8 cellular contexts compared by ENCODE assay signal in genomic region chr6:34887753-34888440, GRCh38. TPM values are rescaled to one million over a fixed set of nuclear protein-coding genes. Genes with fewer than 3 reads are reported as not detected.
DNase-seq lines count a peak whose midpoint lies in the region; ATAC-seq and TF ChIP-seq lines count a peak whose summit lies in the region.

TSS of gene TAF11 (minus strand) at chr6:34888042. CDS start at chr6:34887957, 85 bp downstream.

- peak within 1 kb of the TSS; percentile 20 for H3K14ac ChIP-seq in trophoblast cell (ENCODE audit: low read length)

- no peaks in the 10 kb centered on the region for H3K27me3 ChIP-seq in adrenal gland
- no peaks in the 10 kb centered on the region for H3K27me3 ChIP-seq in trophoblast cell (ENCODE audit: insufficient read depth, low read length)
- H3K27me3 ChIP-seq in tibial nerve, result no peaks in the 10 kb centered on the region

- TF ChIP-seq POLR2A in adrenal gland (IDR thresholded peaks at IDR 0.05) (peak; percentile 73 to 92), tibial nerve (IDR thresholded peaks at IDR 0.05) (peak in 1 of 2 donors; percentile 48)

- 0 to 1% (median 0%) methylated on average over 39 to 40 of the region's 40 CpGs for WGBS in adrenal gland, 4 donors
- no CpG with 5 or more reads among the region's 40 CpGs for WGBS in trophoblast cell (ENCODE audit: extremely low coverage, insufficient coverage, insufficient read length)
- WGBS in tibial nerve, 2 donors, result 1% methylated on average over 40 of the region's 40 CpGs

- H3K4ac ChIP-seq in trophoblast cell (ENCODE audit: low read depth, low read length), result peak within 1 kb of the TSS; percentile 27

- peak within 1 kb of the TSS; percentile 42 for H2BK5ac ChIP-seq in trophoblast cell (ENCODE audit: low read depth, low read length, poor library complexity)

- H4K91ac ChIP-seq in trophoblast cell (ENCODE audit: low read depth, low read length), result peak within 1 kb of the TSS; percentile 31

- H3K9me3 ChIP-seq in adrenal gland (replicated peaks in 1 of 3) (no peaks in the 10 kb centered on the region), trophoblast cell (ENCODE audit: insufficient read depth, low read depth, low read length) (no peaks in the 10 kb centered on the region), tibial nerve (no peaks in the 10 kb centered on the region)

- peak within 1 kb of the TSS; percentile 93 for H3K9ac ChIP-seq in trophoblast cell (ENCODE audit: low read length)

- H3K4me1 ChIP-seq in adrenal gland (replicated peaks in 1 of 2), result peaks cover 18 to 32% of the 10 kb centered on the region in 2 donors
- H3K4me1 ChIP-seq in trophoblast cell (ENCODE audit: control insufficient read depth in 1 of 2, insufficient read depth in 2 of 2, low read length in 2 of 2), result peaks cover 0 to 1% of the 10 kb centered on the region in 2 experiments
- H3K4me1 ChIP-seq in tibial nerve, result peaks cover 0 to 57% (median 18%) of the 10 kb centered on the region in 4 donors

- no peak within 1 kb of the TSS for H2BK12ac ChIP-seq in trophoblast cell (ENCODE audit: low read length)

- peak; percentile 88 to 98 for TF ChIP-seq EP300 in tibial nerve (IDR thresholded peaks at IDR 0.05)

- ATAC-seq in HG02870 (IDR thresholded peaks at IDR 0.05; ENCODE audit: unreplicated experiment), result peak; percentile 76

- DNase-seq in NCI-H1694 (lab: John Stamatoyannopoulos, UW), result peak; percentile 90
- peak; percentile 93 to 98 (median 96) for DNase-seq in adrenal gland
- peak; percentile 95 for DNase-seq in cardiac septum (ENCODE audit: low spot score)
- peak; percentile 95 to 98 for DNase-seq in trophoblast cell
- DNase-seq in tibial nerve (ENCODE audit: low spot score in 2 of 2), result peak; percentile 93 to 97

- H3K4me2 ChIP-seq in trophoblast cell (ENCODE audit: low read length), result peak within 1 kb of the TSS; percentile 88

- H2AK5ac ChIP-seq in trophoblast cell (ENCODE audit: low read length), result no peak within 1 kb of the TSS

- peaks cover 9% of the 10 kb centered on the region for H3K79me2 ChIP-seq in trophoblast cell (ENCODE audit: control insufficient read depth, insufficient read depth, low read length, poor library complexity)

- H4K12ac ChIP-seq in trophoblast cell (ENCODE audit: low read depth, low read length), result peak within 1 kb of the TSS; percentile 46

- TF ChIP-seq CTCF in GM12875 (IDR thresholded peaks at IDR 0.05; ENCODE audit: borderline replicate concordance, insufficient read depth, low read depth, low read length), result no peak
- TF ChIP-seq CTCF in adrenal gland (IDR thresholded peaks at IDR 0.05), result no peak
- TF ChIP-seq CTCF in tibial nerve (IDR thresholded peaks at IDR 0.05), result peak in 1 of 5 experiments; percentile 42

- peak within 1 kb of the TSS; percentile 65 for H3K4me3 ChIP-seq in GM12875 (ENCODE audit: low read depth, low read length)
- peak within 1 kb of the TSS; percentile 90 to 96 (median 93) for H3K4me3 ChIP-seq in adrenal gland
- peak within 1 kb of the TSS; percentile 94 for H3K4me3 ChIP-seq in trophoblast cell (ENCODE audit: low read depth, low read length)
- peak within 1 kb of the TSS; percentile 63 to 87 (median 78) for H3K4me3 ChIP-seq in tibial nerve

- H3K18ac ChIP-seq in trophoblast cell (ENCODE audit: low read length), result no peak within 1 kb of the TSS

- H3K27ac ChIP-seq in adrenal gland, result peak within 1 kb of the TSS; percentile 76 to 95 (median 84)
- H3K27ac ChIP-seq in trophoblast cell (ENCODE audit: low read depth, low read length), result peak within 1 kb of the TSS; percentile 24
- peak within 1 kb of the TSS; percentile 87 to 94 (median 90) for H3K27ac ChIP-seq in tibial nerve

- H3K23ac ChIP-seq in trophoblast cell (ENCODE audit: low read length), result no peak within 1 kb of the TSS

- no peak within 1 kb of the TSS for H2BK120ac ChIP-seq in trophoblast cell (ENCODE audit: insufficient read depth, low read length, poor library complexity)

- intact Hi-C loops in T-helper 1 cell treated with Interleukin-12 subunit alpha and Interleukin-12 subunit beta and Interleukin-4 antibody, amounts not matched to agents 30 ng/mL and 1 ng/mL, for 36 hours (cut with micrococcal nuclease), result loop anchor here (1.0 to 10.0 kb wide), 9 partner anchors 96 to 1234 kb away; partner anchors contain the start of genes BLTP3A, SMIM29, SNRPC and TCP11
- intact Hi-C loops in adrenal gland (cut with DNase I), result loop anchor here in 1 of 2 donors (10.0 kb wide), 1 partner anchor 47 kb away; no protein-coding TSS in a partner anchor
- intact Hi-C loops in cardiac septum (cut with DNase I), result loop anchor here (5.0 kb wide), 3 partner anchors 84 to 131 kb away; partner anchors contain the start of genes BLTP3A and SNRPC

- H3K36me3 ChIP-seq in adrenal gland (replicated peaks in 1 of 2) (no peaks in the 10 kb centered on the region), trophoblast cell (ENCODE audit: control insufficient read depth in 1 of 2, insufficient read depth in 2 of 2, low read length in 2 of 2) (no peaks in the 10 kb centered on the region), tibial nerve (peaks cover 0 to 9% (median 0%) of the 10 kb centered on the region in 3 donors)

- H2AFZ ChIP-seq in trophoblast cell (ENCODE audit: insufficient read depth, low read length, poor library complexity), result peak within 1 kb of the TSS; percentile 80

- peak within 1 kb of the TSS; percentile 88 for H4K8ac ChIP-seq in trophoblast cell (ENCODE audit: low read depth, low read length)

- H3K79me1 ChIP-seq in trophoblast cell (ENCODE audit: low read length), result peaks cover 6% of the 10 kb centered on the region

RNA-seq across cellular contexts. Expression of gene TAF11, which starts in this region (rescaled TPM):
- 30.3 and 34.1 TPM in 2 replicates for total RNA-seq in T-helper 1 cell treated with Interleukin-12 subunit alpha and Interleukin-12 subunit beta and Interleukin-4 antibody, amounts not matched to agents 30 ng/mL and 1 ng/mL, for 36 hours
- 10 to 100 TPM; 16.4 to 27.8 (median 23.8) TPM for total RNA-seq in adrenal gland
- polyA plus RNA-seq in adrenal gland, result 10 to 100 TPM; 28.5 to 45.5 (median 42.6) TPM
- 20.0 TPM for total RNA-seq in cardiac septum
- 26.3 and 26.9 TPM in 2 replicates for polyA plus RNA-seq in trophoblast cell (2013)
- 10 to 100 TPM; 17.1 to 25.3 (median 20.3) TPM for total RNA-seq in tibial nerve

Comparison
In these comparisons a context has a peak if more than half of its experiments do, and no peak if none do; other contexts are left out.
1. Peak in every context shown above with its lines: DNase-seq, ATAC-seq, H3K4me3 ChIP-seq and H3K27ac ChIP-seq.
2. H3K27ac ChIP-seq: peak in every context shown above with its lines; median percentile 90 in tibial nerve; 84 in adrenal gland; 24 in trophoblast cell.